In genomic region chr17:82703935-82704865, GRCh38 we compare ENCODE assay signal across 1 cellular context.
TF ChIP-seq lines count a peak whose summit lies in the region.

No MANE protein-coding gene starts in this region.

TF ChIP-seq in HepG2, 621 proteins besides CTCF, POLR2A, EP300 and RAD21 (continued from another document and continues in another):
- TF ChIP-seq ZNF318 (CRISPR knock-in tag; IDR thresholded peaks at IDR 0.05) (peak; percentile 79; the same call in 1 of the 2 replicates), ZBTB46 (CRISPR knock-in tag; IDR thresholded peaks at IDR 0.05; ENCODE audit: borderline replicate concordance) (no peak), SRSF9 (IDR thresholded peaks at IDR 0.05; ENCODE audit: borderline replicate concordance, insufficient read depth, low read depth, low read length, poor library complexity, severe bottlenecking) (no peak), ELK4 (CRISPR knock-in tag; IDR thresholded peaks at IDR 0.05; ENCODE audit: borderline replicate concordance) (no peak), MXI1 (IDR thresholded peaks at IDR 0.05; ENCODE audit: borderline replicate concordance, low read depth, low read length) (peak; percentile 17; the same call in 1 of the 3 replicates), ZNF296 (CRISPR knock-in tag; conservative IDR thresholded peaks at IDR 0.05) (0 out of 2 replicates have a peak, but pooled peaks have one; percentile 19), KAT7 (CRISPR knock-in tag; IDR thresholded peaks at IDR 0.05; ENCODE audit: borderline replicate concordance) (no peak), KLF15 (CRISPR knock-in tag; IDR thresholded peaks at IDR 0.05; ENCODE audit: borderline replicate concordance) (no peak), ZFX (CRISPR knock-in tag; IDR thresholded peaks at IDR 0.05; ENCODE audit: low read depth) (peak; percentile 47), ZNF839 (CRISPR knock-in tag; IDR thresholded peaks at IDR 0.05; ENCODE audit: borderline replicate concordance) (0 out of 2 replicates have a peak, but pooled peaks have one; percentile 15), BCL3 (CRISPR knock-in tag; IDR thresholded peaks at IDR 0.05) (0 out of 2 replicates have a peak, but pooled peaks have one; percentile 1), NFRKB (IDR thresholded peaks at IDR 0.05) (no peak), ZNF496 (CRISPR knock-in tag; IDR thresholded peaks at IDR 0.05; ENCODE audit: insufficient replicate concordance) (no peak), ZNF703 (CRISPR knock-in tag; IDR thresholded peaks at IDR 0.05; ENCODE audit: borderline replicate concordance) (0 out of 2 replicates have a peak, but pooled peaks have one; percentile 59), KDM5B (CRISPR knock-in tag; IDR thresholded peaks at IDR 0.05; ENCODE audit: borderline replicate concordance) (peak; percentile 36; the same call in 1 of the 2 replicates), HNF4A (CRISPR knock-in tag; IDR thresholded peaks at IDR 0.05) (peak; percentile 89), CENPBD1 (CRISPR knock-in tag; IDR thresholded peaks at IDR 0.05; ENCODE audit: borderline replicate concordance, low read depth) (no peak), HDAC1 (CRISPR knock-in tag; IDR thresholded peaks at IDR 0.05) (peak; percentile 84), MED1 (CRISPR knock-in tag; IDR thresholded peaks at IDR 0.05) (no peak), ZNF772 (CRISPR knock-in tag; IDR thresholded peaks at IDR 0.05) (no peak), BCL6 (CRISPR knock-in tag; IDR thresholded peaks at IDR 0.05) (peak; percentile 52), HNRNPL (IDR thresholded peaks at IDR 0.05; ENCODE audit: low read depth, low read length) (no peak), MBNL3 (CRISPR knock-in tag; conservative IDR thresholded peaks at IDR 0.05) (no peak), ZNF782 (CRISPR knock-in tag; IDR thresholded peaks at IDR 0.05; ENCODE audit: borderline replicate concordance) (peak; percentile 86; the same call in 1 of the 2 replicates), SOX6 (IDR thresholded peaks at IDR 0.05) (no peak), SOX6 (CRISPR knock-in tag; IDR thresholded peaks at IDR 0.05) (peak; percentile 28; the same call in 1 of the 2 replicates), MTERF4 (CRISPR knock-in tag; IDR thresholded peaks at IDR 0.05) (no peak), BRCA1 (CRISPR knock-in tag; IDR thresholded peaks at IDR 0.05) (0 out of 2 replicates have a peak, but pooled peaks have one; percentile 34), PITX1 (CRISPR knock-in tag; IDR thresholded peaks at IDR 0.05) (no peak), HOXA3 (CRISPR knock-in tag; IDR thresholded peaks at IDR 0.05) (peak; percentile 72), RBM39 (IDR thresholded peaks at IDR 0.05; ENCODE audit: low read depth, low read length, poor library complexity, severe bottlenecking) (peak; percentile 17), ARNTL (CRISPR knock-in tag; IDR thresholded peaks at IDR 0.05) (peak; percentile 87; the same call in 1 of the 2 replicates), PLRG1 (conservative IDR thresholded peaks at IDR 0.05) (no peak), SOX5 (CRISPR knock-in tag; IDR thresholded peaks at IDR 0.05; ENCODE audit: borderline replicate concordance) (0 out of 2 replicates have a peak, but pooled peaks have one; percentile 22), HNF1A (IDR thresholded peaks at IDR 0.05; ENCODE audit: low read depth) (no peak), HNF1A (CRISPR knock-in tag; IDR thresholded peaks at IDR 0.05; ENCODE audit: borderline replicate concordance) (peak; percentile 29; the same call in 1 of the 2 replicates), MAFK (conservative IDR thresholded peaks at IDR 0.05 in 1 of 2, IDR thresholded peaks at IDR 0.05 in 1 of 2; ENCODE audit: low read length in 2 of 2) (peak; percentile 8 to 28; a peak in 1 of 4 replicates)
- TF ChIP-seq, protein P1, sequence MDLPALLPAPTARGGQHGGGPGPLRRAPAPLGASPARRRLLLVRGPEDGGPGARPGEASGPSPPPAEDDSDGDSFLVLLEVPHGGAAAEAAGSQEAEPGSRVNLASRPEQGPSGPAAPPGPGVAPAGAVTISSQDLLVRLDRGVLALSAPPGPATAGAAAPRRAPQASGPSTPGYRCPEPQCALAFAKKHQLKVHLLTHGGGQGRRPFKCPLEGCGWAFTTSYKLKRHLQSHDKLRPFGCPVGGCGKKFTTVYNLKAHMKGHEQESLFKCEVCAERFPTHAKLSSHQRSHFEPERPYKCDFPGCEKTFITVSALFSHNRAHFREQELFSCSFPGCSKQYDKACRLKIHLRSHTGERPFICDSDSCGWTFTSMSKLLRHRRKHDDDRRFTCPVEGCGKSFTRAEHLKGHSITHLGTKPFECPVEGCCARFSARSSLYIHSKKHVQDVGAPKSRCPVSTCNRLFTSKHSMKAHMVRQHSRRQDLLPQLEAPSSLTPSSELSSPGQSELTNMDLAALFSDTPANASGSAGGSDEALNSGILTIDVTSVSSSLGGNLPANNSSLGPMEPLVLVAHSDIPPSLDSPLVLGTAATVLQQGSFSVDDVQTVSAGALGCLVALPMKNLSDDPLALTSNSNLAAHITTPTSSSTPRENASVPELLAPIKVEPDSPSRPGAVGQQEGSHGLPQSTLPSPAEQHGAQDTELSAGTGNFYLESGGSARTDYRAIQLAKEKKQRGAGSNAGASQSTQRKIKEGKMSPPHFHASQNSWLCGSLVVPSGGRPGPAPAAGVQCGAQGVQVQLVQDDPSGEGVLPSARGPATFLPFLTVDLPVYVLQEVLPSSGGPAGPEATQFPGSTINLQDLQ (CRISPR knock-in tag; IDR thresholded peaks at IDR 0.05): 0 out of 2 replicates have a peak, but pooled peaks have one; percentile 14
- TF ChIP-seq, protein P2, sequence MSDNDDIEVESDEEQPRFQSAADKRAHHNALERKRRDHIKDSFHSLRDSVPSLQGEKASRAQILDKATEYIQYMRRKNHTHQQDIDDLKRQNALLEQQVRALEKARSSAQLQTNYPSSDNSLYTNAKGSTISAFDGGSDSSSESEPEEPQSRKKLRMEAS (IDR thresholded peaks at IDR 0.05): peak; percentile 32; the same call in 1 of the 2 replicates
